Comparison of ENCODE assay signal across 3 cellular contexts in genomic region chr4:41478518-41478917, GRCh38.
TF ChIP-seq lines count a peak whose summit lies in the region.

No MANE protein-coding gene starts in this region.

TF ChIP-seq in liver, 16 proteins besides CTCF, POLR2A, EP300 and RAD21:
- no peak for TF ChIP-seq FOXA2 (IDR thresholded peaks at IDR 0.05)
- peak; percentile 62 for TF ChIP-seq NR2F2 (IDR thresholded peaks at IDR 0.05)

TF ChIP-seq in HepG2, 621 proteins besides CTCF, POLR2A, EP300 and RAD21:
- TF ChIP-seq ZNF30 (CRISPR knock-in tag; IDR thresholded peaks at IDR 0.05): no peak
- no peak for TF ChIP-seq RXRA (CRISPR knock-in tag; IDR thresholded peaks at IDR 0.05)
- no peak for TF ChIP-seq ATRX (CRISPR knock-in tag; IDR thresholded peaks at IDR 0.05; ENCODE audit: borderline replicate concordance)
- TF ChIP-seq ZNF550 (CRISPR knock-in tag; IDR thresholded peaks at IDR 0.05; ENCODE audit: borderline replicate concordance): no peak
- TF ChIP-seq POLR2AphosphoS2 (IDR thresholded peaks at IDR 0.05; ENCODE audit: low read depth, low read length): no peak
- no peak for TF ChIP-seq CAMTA2 (CRISPR knock-in tag; IDR thresholded peaks at IDR 0.05; ENCODE audit: borderline replicate concordance)
- no peak for TF ChIP-seq NFE2 (CRISPR knock-in tag; IDR thresholded peaks at IDR 0.05)
- TF ChIP-seq, protein P1, sequence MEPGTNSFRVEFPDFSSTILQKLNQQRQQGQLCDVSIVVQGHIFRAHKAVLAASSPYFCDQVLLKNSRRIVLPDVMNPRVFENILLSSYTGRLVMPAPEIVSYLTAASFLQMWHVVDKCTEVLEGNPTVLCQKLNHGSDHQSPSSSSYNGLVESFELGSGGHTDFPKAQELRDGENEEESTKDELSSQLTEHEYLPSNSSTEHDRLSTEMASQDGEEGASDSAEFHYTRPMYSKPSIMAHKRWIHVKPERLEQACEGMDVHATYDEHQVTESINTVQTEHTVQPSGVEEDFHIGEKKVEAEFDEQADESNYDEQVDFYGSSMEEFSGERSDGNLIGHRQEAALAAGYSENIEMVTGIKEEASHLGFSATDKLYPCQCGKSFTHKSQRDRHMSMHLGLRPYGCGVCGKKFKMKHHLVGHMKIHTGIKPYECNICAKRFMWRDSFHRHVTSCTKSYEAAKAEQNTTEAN (CRISPR knock-in tag; conservative IDR thresholded peaks at IDR 0.05): no peak
- TF ChIP-seq ATF4 (CRISPR knock-in tag; IDR thresholded peaks at IDR 0.05): no peak
- TF ChIP-seq, protein P2, sequence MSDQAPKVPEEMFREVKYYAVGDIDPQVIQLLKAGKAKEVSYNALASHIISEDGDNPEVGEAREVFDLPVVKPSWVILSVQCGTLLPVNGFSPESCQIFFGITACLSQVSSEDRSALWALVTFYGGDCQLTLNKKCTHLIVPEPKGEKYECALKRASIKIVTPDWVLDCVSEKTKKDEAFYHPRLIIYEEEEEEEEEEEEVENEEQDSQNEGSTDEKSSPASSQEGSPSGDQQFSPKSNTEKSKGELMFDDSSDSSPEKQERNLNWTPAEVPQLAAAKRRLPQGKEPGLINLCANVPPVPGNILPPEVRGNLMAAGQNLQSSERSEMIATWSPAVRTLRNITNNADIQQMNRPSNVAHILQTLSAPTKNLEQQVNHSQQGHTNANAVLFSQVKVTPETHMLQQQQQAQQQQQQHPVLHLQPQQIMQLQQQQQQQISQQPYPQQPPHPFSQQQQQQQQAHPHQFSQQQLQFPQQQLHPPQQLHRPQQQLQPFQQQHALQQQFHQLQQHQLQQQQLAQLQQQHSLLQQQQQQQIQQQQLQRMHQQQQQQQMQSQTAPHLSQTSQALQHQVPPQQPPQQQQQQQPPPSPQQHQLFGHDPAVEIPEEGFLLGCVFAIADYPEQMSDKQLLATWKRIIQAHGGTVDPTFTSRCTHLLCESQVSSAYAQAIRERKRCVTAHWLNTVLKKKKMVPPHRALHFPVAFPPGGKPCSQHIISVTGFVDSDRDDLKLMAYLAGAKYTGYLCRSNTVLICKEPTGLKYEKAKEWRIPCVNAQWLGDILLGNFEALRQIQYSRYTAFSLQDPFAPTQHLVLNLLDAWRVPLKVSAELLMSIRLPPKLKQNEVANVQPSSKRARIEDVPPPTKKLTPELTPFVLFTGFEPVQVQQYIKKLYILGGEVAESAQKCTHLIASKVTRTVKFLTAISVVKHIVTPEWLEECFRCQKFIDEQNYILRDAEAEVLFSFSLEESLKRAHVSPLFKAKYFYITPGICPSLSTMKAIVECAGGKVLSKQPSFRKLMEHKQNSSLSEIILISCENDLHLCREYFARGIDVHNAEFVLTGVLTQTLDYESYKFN (CRISPR knock-in tag; conservative IDR thresholded peaks at IDR 0.05): no peak
- TF ChIP-seq IKZF4 (CRISPR knock-in tag; IDR thresholded peaks at IDR 0.05; ENCODE audit: borderline replicate concordance, low read depth, not compliant biosample characterization): no peak
- TF ChIP-seq, protein P3, sequence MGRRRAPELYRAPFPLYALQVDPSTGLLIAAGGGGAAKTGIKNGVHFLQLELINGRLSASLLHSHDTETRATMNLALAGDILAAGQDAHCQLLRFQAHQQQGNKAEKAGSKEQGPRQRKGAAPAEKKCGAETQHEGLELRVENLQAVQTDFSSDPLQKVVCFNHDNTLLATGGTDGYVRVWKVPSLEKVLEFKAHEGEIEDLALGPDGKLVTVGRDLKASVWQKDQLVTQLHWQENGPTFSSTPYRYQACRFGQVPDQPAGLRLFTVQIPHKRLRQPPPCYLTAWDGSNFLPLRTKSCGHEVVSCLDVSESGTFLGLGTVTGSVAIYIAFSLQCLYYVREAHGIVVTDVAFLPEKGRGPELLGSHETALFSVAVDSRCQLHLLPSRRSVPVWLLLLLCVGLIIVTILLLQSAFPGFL (CRISPR knock-in tag; IDR thresholded peaks at IDR 0.05): no peak
- TF ChIP-seq SP2 (CRISPR knock-in tag; IDR thresholded peaks at IDR 0.05): no peak

TF ChIP-seq in H1, 55 proteins besides CTCF, POLR2A, EP300 and RAD21:
- no peak for TF ChIP-seq ATF3 (IDR thresholded peaks at IDR 0.05; ENCODE audit: insufficient read depth, low read depth, low read length)
- TF ChIP-seq BRCA1 (IDR thresholded peaks at IDR 0.05; ENCODE audit: low read depth, low read length): no peak
- TF ChIP-seq YY1 (IDR thresholded peaks at IDR 0.05; ENCODE audit: low read depth, low read length): no peak
- no peak for TF ChIP-seq SIX5 (IDR thresholded peaks at IDR 0.05; ENCODE audit: low read depth, low read length)
- no peak for TF ChIP-seq ATF2 (IDR thresholded peaks at IDR 0.05; ENCODE audit: low read length)
- TF ChIP-seq ASH2L (IDR thresholded peaks at IDR 0.05; ENCODE audit: low read length): no peak
- no peak for TF ChIP-seq ZNF274 (IDR thresholded peaks at IDR 0.05; ENCODE audit: borderline replicate concordance, extremely low read depth, low read length)
- TF ChIP-seq CHD7 (IDR thresholded peaks at IDR 0.05; ENCODE audit: insufficient replicate concordance, low read length): no peak
- TF ChIP-seq SUZ12 (IDR thresholded peaks at IDR 0.05; ENCODE audit: low read length): no peak
- no peak for TF ChIP-seq HDAC2 (IDR thresholded peaks at IDR 0.05; ENCODE audit: borderline replicate concordance in 1 of 2, low read depth in 2 of 2, low read length in 2 of 2)
- TF ChIP-seq MAX (IDR thresholded peaks at IDR 0.05): no peak
- no peak for TF ChIP-seq JUN (IDR thresholded peaks at IDR 0.05; ENCODE audit: low read depth, low read length)
